1 cellular context compared by ENCODE assay signal in the genomic region with DNA sequence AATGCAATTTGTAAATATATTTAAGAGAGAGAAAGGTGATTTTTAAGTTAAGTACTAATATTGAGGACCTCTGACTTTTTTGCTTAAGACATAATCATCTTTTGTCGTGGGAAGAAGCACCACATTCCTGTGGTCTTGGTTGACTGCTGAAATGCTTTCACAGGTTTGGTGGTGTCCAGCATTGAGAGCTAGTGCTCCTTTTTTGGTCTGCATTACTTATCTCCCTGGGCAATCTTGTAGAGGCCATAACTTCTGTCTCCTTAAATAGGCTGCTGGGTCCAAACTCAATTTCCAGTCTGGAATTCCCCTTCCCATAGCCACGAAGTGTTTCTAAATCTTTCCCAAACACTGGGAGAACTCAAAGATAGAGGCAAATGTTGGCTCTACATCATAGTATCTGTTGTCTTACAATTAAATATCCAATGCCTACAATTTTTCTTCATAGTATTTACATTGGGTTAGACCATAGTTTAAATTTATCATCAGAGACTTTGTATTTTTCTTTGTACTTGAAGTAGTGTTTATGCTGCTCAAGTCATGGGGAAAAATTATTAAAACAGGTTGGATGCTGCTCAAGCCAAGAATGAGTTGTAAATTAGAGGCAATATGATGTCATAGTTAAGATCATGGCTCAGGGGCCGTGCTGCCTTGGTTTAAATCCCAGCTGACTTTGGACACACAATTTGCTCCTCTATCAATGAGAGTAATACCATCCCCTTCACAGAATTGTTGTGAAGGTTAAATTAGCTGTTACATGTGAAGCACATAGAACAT.
TF ChIP-seq lines count a peak whose summit lies in the region.

No MANE protein-coding gene starts in this region.

TF ChIP-seq in IMR-90, 13 proteins besides CTCF, POLR2A, EP300 and RAD21:
- 0 out of 2 replicates have a peak, but pooled peaks have one; percentile 1 for TF ChIP-seq CEBPB (IDR thresholded peaks at IDR 0.05; ENCODE audit: low read depth, low read length)
- TF ChIP-seq RCOR1 (IDR thresholded peaks at IDR 0.05; ENCODE audit: insufficient replicate concordance, low read length): no peak
